Comparison of ENCODE assay signal across 1 cellular context in the genomic region with DNA sequence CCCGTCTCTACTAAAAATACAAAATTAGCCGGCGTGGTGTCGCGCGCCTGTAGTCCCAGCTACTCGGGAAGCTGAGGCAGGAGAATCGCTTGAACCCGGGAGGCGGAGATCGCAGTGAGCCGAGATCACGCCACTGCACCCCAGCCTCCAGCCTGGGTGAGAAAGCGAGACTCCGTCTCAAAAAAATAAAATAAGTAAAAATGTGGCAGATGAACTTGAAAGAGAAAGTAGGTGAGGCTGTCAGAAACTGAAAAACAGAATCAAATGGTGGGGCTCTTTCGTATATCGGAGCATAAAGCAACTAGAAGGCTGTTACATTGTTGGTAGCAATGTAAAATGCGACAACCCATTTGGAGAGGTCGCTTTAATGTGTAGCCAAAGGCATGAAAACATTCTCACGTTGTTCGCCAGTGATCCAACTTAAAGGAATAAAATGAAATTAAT.
TF ChIP-seq lines count a peak whose summit lies in the region.

No MANE protein-coding gene starts in this region.

TF ChIP-seq in K562, 482 proteins besides CTCF, POLR2A, EP300 and RAD21 (continued from another document and continues in another):
- TF ChIP-seq, protein P1, sequence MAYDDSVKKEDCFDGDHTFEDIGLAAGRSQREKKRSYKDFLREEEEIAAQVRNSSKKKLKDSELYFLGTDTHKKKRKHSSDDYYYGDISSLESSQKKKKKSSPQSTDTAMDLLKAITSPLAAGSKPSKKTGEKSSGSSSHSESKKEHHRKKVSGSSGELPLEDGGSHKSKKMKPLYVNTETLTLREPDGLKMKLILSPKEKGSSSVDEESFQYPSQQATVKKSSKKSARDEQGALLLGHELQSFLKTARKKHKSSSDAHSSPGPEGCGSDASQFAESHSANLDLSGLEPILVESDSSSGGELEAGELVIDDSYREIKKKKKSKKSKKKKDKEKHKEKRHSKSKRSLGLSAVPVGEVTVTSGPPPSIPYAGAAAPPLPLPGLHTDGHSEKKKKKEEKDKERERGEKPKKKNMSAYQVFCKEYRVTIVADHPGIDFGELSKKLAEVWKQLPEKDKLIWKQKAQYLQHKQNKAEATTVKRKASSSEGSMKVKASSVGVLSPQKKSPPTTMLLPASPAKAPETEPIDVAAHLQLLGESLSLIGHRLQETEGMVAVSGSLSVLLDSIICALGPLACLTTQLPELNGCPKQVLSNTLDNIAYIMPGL (CRISPR knock-in tag; IDR thresholded peaks at IDR 0.05) = no peak
- no peak for TF ChIP-seq ZNF766 (CRISPR knock-in tag; conservative IDR thresholded peaks at IDR 0.05)
- TF ChIP-seq TBL1XR1 (IDR thresholded peaks at IDR 0.05; ENCODE audit: low read length in 2 of 2) = no peak
- TF ChIP-seq FOXP4 (CRISPR knock-in tag; IDR thresholded peaks at IDR 0.05; ENCODE audit: borderline replicate concordance) = no peak
- TF ChIP-seq RFX5 (IDR thresholded peaks at IDR 0.05; ENCODE audit: low read depth, low read length) = no peak
- no peak for TF ChIP-seq ETV5 (CRISPR knock-in tag; IDR thresholded peaks at IDR 0.05; ENCODE audit: low read depth)
- TF ChIP-seq RUNX1 (IDR thresholded peaks at IDR 0.05; ENCODE audit: low read depth) = no peak
- no peak for TF ChIP-seq ZNF436 (CRISPR knock-in tag; IDR thresholded peaks at IDR 0.05)
- TF ChIP-seq ZSCAN29 (IDR thresholded peaks at IDR 0.05) = no peak
- TF ChIP-seq XRCC3 (IDR thresholded peaks at IDR 0.05) = no peak
- TF ChIP-seq ZBTB5 (IDR thresholded peaks at IDR 0.05) = no peak
- TF ChIP-seq, protein P2, sequence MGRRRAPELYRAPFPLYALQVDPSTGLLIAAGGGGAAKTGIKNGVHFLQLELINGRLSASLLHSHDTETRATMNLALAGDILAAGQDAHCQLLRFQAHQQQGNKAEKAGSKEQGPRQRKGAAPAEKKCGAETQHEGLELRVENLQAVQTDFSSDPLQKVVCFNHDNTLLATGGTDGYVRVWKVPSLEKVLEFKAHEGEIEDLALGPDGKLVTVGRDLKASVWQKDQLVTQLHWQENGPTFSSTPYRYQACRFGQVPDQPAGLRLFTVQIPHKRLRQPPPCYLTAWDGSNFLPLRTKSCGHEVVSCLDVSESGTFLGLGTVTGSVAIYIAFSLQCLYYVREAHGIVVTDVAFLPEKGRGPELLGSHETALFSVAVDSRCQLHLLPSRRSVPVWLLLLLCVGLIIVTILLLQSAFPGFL (CRISPR knock-in tag; IDR thresholded peaks at IDR 0.05) = no peak
- 0 out of 4 replicates have a peak, but pooled peaks of 1 of the 2 experiments have one; percentile 24 for TF ChIP-seq CSDE1 (IDR thresholded peaks at IDR 0.05)
- TF ChIP-seq SREBF1 (IDR thresholded peaks at IDR 0.05; ENCODE audit: borderline replicate concordance, low read depth, low read length) = no peak
- TF ChIP-seq, protein P3, sequence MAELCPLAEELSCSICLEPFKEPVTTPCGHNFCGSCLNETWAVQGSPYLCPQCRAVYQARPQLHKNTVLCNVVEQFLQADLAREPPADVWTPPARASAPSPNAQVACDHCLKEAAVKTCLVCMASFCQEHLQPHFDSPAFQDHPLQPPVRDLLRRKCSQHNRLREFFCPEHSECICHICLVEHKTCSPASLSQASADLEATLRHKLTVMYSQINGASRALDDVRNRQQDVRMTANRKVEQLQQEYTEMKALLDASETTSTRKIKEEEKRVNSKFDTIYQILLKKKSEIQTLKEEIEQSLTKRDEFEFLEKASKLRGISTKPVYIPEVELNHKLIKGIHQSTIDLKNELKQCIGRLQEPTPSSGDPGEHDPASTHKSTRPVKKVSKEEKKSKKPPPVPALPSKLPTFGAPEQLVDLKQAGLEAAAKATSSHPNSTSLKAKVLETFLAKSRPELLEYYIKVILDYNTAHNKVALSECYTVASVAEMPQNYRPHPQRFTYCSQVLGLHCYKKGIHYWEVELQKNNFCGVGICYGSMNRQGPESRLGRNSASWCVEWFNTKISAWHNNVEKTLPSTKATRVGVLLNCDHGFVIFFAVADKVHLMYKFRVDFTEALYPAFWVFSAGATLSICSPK (IDR thresholded peaks at IDR 0.05; ENCODE audit: borderline replicate concordance) = peak; percentile 50; the same call in 1 of the 2 replicates
- 0 out of 2 replicates have a peak, but pooled peaks have one; percentile 16 for TF ChIP-seq ZNF644 (tag; IDR thresholded peaks at IDR 0.05; ENCODE audit: low read depth)
- TF ChIP-seq STAT5B (CRISPR knock-in tag; IDR thresholded peaks at IDR 0.05) = no peak
- no peak for TF ChIP-seq RFX1 (IDR thresholded peaks at IDR 0.05)
- no peak for TF ChIP-seq ZNF77 (CRISPR knock-in tag; IDR thresholded peaks at IDR 0.05)
- TF ChIP-seq GTF2B (IDR thresholded peaks at IDR 0.05; ENCODE audit: extremely low read depth, insufficient read length) = no peak
- TF ChIP-seq, protein P4, sequence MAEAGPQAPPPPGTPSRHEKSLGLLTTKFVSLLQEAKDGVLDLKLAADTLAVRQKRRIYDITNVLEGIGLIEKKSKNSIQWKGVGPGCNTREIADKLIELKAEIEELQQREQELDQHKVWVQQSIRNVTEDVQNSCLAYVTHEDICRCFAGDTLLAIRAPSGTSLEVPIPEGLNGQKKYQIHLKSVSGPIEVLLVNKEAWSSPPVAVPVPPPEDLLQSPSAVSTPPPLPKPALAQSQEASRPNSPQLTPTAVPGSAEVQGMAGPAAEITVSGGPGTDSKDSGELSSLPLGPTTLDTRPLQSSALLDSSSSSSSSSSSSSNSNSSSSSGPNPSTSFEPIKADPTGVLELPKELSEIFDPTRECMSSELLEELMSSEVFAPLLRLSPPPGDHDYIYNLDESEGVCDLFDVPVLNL (CRISPR knock-in tag; IDR thresholded peaks at IDR 0.05; ENCODE audit: low read depth) = no peak
- TF ChIP-seq, protein P5, sequence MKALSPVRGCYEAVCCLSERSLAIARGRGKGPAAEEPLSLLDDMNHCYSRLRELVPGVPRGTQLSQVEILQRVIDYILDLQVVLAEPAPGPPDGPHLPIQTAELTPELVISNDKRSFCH (CRISPR knock-in tag; IDR thresholded peaks at IDR 0.05) = no peak
- TF ChIP-seq, protein P5 (tag; IDR thresholded peaks at IDR 0.05) = no peak
- TF ChIP-seq HDAC8 (tag; IDR thresholded peaks at IDR 0.05) = no peak
- TF ChIP-seq, protein P6, sequence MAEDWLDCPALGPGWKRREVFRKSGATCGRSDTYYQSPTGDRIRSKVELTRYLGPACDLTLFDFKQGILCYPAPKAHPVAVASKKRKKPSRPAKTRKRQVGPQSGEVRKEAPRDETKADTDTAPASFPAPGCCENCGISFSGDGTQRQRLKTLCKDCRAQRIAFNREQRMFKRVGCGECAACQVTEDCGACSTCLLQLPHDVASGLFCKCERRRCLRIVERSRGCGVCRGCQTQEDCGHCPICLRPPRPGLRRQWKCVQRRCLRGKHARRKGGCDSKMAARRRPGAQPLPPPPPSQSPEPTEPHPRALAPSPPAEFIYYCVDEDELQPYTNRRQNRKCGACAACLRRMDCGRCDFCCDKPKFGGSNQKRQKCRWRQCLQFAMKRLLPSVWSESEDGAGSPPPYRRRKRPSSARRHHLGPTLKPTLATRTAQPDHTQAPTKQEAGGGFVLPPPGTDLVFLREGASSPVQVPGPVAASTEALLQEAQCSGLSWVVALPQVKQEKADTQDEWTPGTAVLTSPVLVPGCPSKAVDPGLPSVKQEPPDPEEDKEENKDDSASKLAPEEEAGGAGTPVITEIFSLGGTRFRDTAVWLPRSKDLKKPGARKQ (CRISPR knock-in tag; IDR thresholded peaks at IDR 0.05) = no peak
- no peak for TF ChIP-seq SMC3 (conservative IDR thresholded peaks at IDR 0.05; ENCODE audit: insufficient read depth, low read depth, low read length)
- TF ChIP-seq KDM2B (CRISPR knock-in tag; IDR thresholded peaks at IDR 0.05) = no peak
- TF ChIP-seq HNRNPL (IDR thresholded peaks at IDR 0.05; ENCODE audit: low read depth, low read length) = no peak
- no peak for TF ChIP-seq ESRRA (IDR thresholded peaks at IDR 0.05; ENCODE audit: borderline replicate concordance, low read depth)
- TF ChIP-seq KAT8 (IDR thresholded peaks at IDR 0.05; ENCODE audit: low read depth) = no peak
- no peak for TF ChIP-seq MAFF (IDR thresholded peaks at IDR 0.05; ENCODE audit: low read length)
- TF ChIP-seq ZNF41 (CRISPR knock-in tag; conservative IDR thresholded peaks at IDR 0.05) = no peak
- no peak for TF ChIP-seq SMAD2 (IDR thresholded peaks at IDR 0.05; ENCODE audit: low read depth, low read length)
- TF ChIP-seq TAF9B (IDR thresholded peaks at IDR 0.05; ENCODE audit: partially characterized antibody) = no peak
- 0 out of 2 replicates have a peak, but pooled peaks have one; percentile 41 for TF ChIP-seq BACH1 (tag; IDR thresholded peaks at IDR 0.05)
- 0 out of 2 replicates have a peak, but pooled peaks have one; percentile 2 for TF ChIP-seq ZNF764 (CRISPR knock-in tag; IDR thresholded peaks at IDR 0.05; ENCODE audit: low read depth)
- TF ChIP-seq, protein P7, sequence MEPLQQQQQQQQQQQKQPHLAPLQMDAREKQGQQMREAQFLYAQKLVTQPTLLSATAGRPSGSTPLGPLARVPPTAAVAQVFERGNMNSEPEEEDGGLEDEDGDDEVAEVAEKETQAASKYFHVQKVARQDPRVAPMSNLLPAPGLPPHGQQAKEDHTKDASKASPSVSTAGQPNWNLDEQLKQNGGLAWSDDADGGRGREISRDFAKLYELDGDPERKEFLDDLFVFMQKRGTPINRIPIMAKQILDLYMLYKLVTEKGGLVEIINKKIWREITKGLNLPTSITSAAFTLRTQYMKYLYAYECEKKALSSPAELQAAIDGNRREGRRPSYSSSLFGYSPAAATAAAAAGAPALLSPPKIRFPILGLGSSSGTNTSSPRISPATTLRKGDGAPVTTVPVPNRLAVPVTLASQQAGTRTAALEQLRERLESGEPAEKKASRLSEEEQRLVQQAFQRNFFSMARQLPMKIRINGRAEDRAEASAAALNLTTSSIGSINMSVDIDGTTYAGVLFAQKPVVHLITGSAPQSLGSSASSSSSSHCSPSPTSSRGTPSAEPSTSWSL (CRISPR knock-in tag; IDR thresholded peaks at IDR 0.05; ENCODE audit: borderline replicate concordance) = no peak
- TF ChIP-seq MXI1 (IDR thresholded peaks at IDR 0.05; ENCODE audit: low read depth, low read length) = no peak
- TF ChIP-seq MAFG (tag; conservative IDR thresholded peaks at IDR 0.05) = no peak
- TF ChIP-seq ZNF274 (IDR thresholded peaks at IDR 0.05; ENCODE audit: borderline replicate concordance, low read depth, low read length) = no peak
- no peak for TF ChIP-seq E2F8 (IDR thresholded peaks at IDR 0.05; ENCODE audit: low read depth, partially characterized antibody)
- TF ChIP-seq SPI1 (IDR thresholded peaks at IDR 0.05; ENCODE audit: borderline replicate concordance, low read depth, low read length) = no peak
- no peak for TF ChIP-seq PCBP1 (IDR thresholded peaks at IDR 0.05; ENCODE audit: low read depth, low read length, poor library complexity, severe bottlenecking)
